In the genomic region with DNA sequence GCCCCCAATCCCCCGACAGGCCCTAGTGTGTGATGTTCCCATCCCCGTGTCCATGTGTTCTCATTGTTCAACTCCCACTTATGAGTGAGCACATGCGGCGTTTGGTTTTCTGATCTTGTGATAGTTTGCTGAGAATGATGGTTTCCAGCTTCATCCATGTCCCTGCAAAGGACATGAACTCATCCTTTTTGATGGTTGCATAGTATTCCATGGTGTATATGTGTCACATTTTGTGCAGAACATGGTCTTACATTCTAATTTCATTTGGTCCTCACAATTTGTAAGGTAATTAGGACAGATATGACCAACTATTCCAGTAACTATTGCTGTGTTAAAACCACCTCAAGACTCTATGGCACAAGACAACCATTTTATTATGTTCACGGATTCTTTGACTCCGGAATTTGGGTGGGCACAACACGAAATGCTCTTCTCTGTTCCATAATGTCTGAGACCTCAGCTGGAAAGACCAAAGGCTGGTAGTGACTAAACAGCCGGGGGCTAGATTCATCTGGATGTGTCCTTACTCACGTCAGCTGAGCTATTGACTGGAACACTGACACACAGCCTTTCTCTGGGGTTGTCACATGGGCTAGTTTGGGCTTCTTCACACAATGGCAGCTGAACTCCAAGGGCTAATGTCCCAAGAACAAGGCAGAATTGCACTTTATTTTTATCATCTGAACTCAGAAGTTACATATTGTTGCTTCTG, we compare ENCODE assay signal across 28 cellular contexts.
"Had no signal": no experiment of that assay in that cellular context is flagged by ENCODE, and none has a peak within 500 bp of the region (broad histone marks: within the 10 kb centered on the region; RNA-seq: fewer than 3 reads in every experiment).

No MANE protein-coding gene starts in this region.

- DNase-seq: natural killer cell; occipital lobe; ovary; posterior cingulate gyrus; psoas muscle; right cardiac atrium; right lobe of liver; sigmoid colon; small intestine; stimulated activated CD4-positive, alpha-beta T cell treated with anti-CD3 and anti-CD28 coated beads, Interleukin-15, amount 100 ng/mL, for 24 hours; stimulated activated CD4-positive, alpha-beta T cell treated with anti-CD3 and anti-CD28 coated beads, Interleukin-2, amount 100 ng/mL, for 24 hours; stimulated activated CD4-positive, alpha-beta T cell treated with anti-CD3 and anti-CD28 coated beads, Interleukin-2, amount 100 ng/mL, for 48 hours; stimulated activated CD4-positive, alpha-beta T cell treated with anti-CD3 and anti-CD28 coated beads, Interleukin-4, amount 100 ng/mL, for 24 hours; stimulated activated naive B cell treated with anti-CD40 and anti-IgM and Interleukin-4, amounts not matched to agents 10 μg/mL and 1 μg/mL and 100 μg/mL, for 72 hours; stimulated activated naive CD4-positive, alpha-beta T cell treated with Interleukin-2 at 50 U/mL for 16 hours; stomach; thyroid gland; upper lobe of right lung had no signal

- FAIRE-seq: small intestine had no signal

- H3K9me3 Mint-ChIP-seq: natural killer cell; nephron; neural progenitor cell; stimulated activated effector memory CD8-positive, alpha-beta T cell treated with anti-CD3 and anti-CD28 coated beads, Interleukin-12 subunit alpha, Interleukin-12 subunit beta, amount 100 ng/mL, for 72 hours; stimulated activated naive CD8-positive, alpha-beta T cell treated with anti-CD3 and anti-CD28 coated beads, Interleukin-15, Interleukin-2, amounts not matched to agents 100 ng/mL and 50 ng/mL, for 24 hours; type B pancreatic cell had no signal

- ATAC-seq: natural killer cell; psoas muscle; right cardiac atrium; right lobe of liver; stimulated activated effector memory CD8-positive, alpha-beta T cell treated with anti-CD3 and anti-CD28 coated beads, Interleukin-12 subunit alpha, Interleukin-12 subunit beta, amount 100 ng/mL, for 72 hours; stimulated activated naive B cell treated with anti-CD40 and anti-IgM and Interleukin-4, amounts not matched to agents 10 μg/mL and 1 μg/mL and 100 μg/mL, for 72 hours had no signal

- H3K4me2 ChIP-seq: neural progenitor cell had no signal

- H3K36me3 ChIP-seq: neural progenitor cell, ovary, right lobe of liver, sigmoid colon, stomach, thoracic aorta, thyroid gland, tibial nerve, upper lobe of right lung, vagina had no signal

- H3K4me3 ChIP-seq: neural progenitor cell, ovary, psoas muscle, right lobe of liver, sigmoid colon, stomach, thoracic aorta, thyroid gland, tibial nerve, upper lobe of right lung, vagina had no signal

- H3K27ac Mint-ChIP-seq: natural killer cell; neural progenitor cell; progenitor cell of endocrine pancreas; stimulated activated effector memory CD8-positive, alpha-beta T cell treated with anti-CD3 and anti-CD28 coated beads, Interleukin-12 subunit alpha, Interleukin-12 subunit beta, amount 100 ng/mL, for 72 hours; stimulated activated naive B cell treated with anti-CD40 and anti-IgM and Interleukin-4, amounts not matched to agents 10 μg/mL and 1 μg/mL and 100 μg/mL, for 72 hours; stimulated activated naive CD8-positive, alpha-beta T cell treated with anti-CD3 and anti-CD28 coated beads, Interleukin-15, Interleukin-2, amounts not matched to agents 100 ng/mL and 50 ng/mL, for 24 hours; type B pancreatic cell had no signal

- H2AFZ ChIP-seq: neural progenitor cell, parathyroid adenoma had no signal

- H3K36me3 Mint-ChIP-seq: natural killer cell; neural progenitor cell; stimulated activated effector memory CD8-positive, alpha-beta T cell treated with anti-CD3 and anti-CD28 coated beads, Interleukin-12 subunit alpha, Interleukin-12 subunit beta, amount 100 ng/mL, for 72 hours; type B pancreatic cell had no signal

- H3K79me2 ChIP-seq: parathyroid adenoma had no signal

- H3K9ac ChIP-seq: neural progenitor cell, parathyroid adenoma had no signal

- H3K27me3 ChIP-seq: ovary, right lobe of liver, sigmoid colon, thyroid gland, upper lobe of right lung, vagina had no signal

- H3K4me3 Mint-ChIP-seq: natural killer cell; nephron; neural progenitor cell; stimulated activated effector memory CD8-positive, alpha-beta T cell treated with anti-CD3 and anti-CD28 coated beads, Interleukin-12 subunit alpha, Interleukin-12 subunit beta, amount 100 ng/mL, for 72 hours; stimulated activated naive B cell treated with anti-CD40 and anti-IgM and Interleukin-4, amounts not matched to agents 10 μg/mL and 1 μg/mL and 100 μg/mL, for 72 hours; stimulated activated naive CD8-positive, alpha-beta T cell treated with anti-CD3 and anti-CD28 coated beads, Interleukin-15, Interleukin-2, amounts not matched to agents 100 ng/mL and 50 ng/mL, for 24 hours had no signal

- H3K4me1 Mint-ChIP-seq: natural killer cell; stimulated activated effector memory CD8-positive, alpha-beta T cell treated with anti-CD3 and anti-CD28 coated beads, Interleukin-12 subunit alpha, Interleukin-12 subunit beta, amount 100 ng/mL, for 72 hours; stimulated activated naive B cell treated with anti-CD40 and anti-IgM and Interleukin-4, amounts not matched to agents 10 μg/mL and 1 μg/mL and 100 μg/mL, for 72 hours had no signal

- H3K9me3 ChIP-seq: ovary, psoas muscle, right lobe of liver, sigmoid colon, stomach, thoracic aorta, thyroid gland, tibial nerve, upper lobe of right lung, vagina had no signal

- H3K27ac ChIP-seq: neural progenitor cell, ovary, parathyroid adenoma, psoas muscle, right lobe of liver, sigmoid colon, stomach, thoracic aorta, thyroid gland, tibial nerve, upper lobe of right lung, vagina had no signal

- H3K4me1 ChIP-seq: neural progenitor cell, parathyroid adenoma, psoas muscle, right lobe of liver, stomach, thyroid gland, upper lobe of right lung, vagina had no signal
